14 cellular contexts compared by ENCODE assay signal in the genomic region with DNA sequence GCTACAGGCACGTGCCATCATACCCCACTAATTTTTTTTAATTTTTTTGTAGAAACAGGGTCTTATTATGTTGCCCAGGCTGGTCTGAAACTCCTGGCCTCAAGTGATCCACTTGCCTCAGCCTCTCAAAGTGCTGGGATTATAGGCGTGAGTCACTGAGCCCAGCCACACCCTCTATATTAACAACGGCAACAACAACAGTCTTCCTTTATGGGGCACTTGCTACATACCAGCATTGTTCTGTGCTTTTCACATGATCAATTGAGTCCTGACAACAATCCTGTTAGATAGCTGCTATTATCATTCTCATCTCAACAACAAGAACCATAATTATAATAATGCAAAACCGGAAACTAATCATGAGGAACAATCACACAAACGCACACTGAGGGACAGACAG. TPM values are rescaled to one million over a fixed set of nuclear protein-coding genes. Genes with fewer than 3 reads are reported as not detected.
DNase-seq lines count a peak whose midpoint lies in the region; ATAC-seq and TF ChIP-seq lines count a peak whose summit lies in the region.
"Had no signal": no experiment of that assay in that cellular context is flagged by ENCODE, and none has a peak within 500 bp of the region (broad histone marks: within the 10 kb centered on the region; RNA-seq: fewer than 3 reads in every experiment).

No MANE protein-coding gene starts in this region.

- in situ Hi-C loops in SK-MEL-5 (cut with HindIII; ENCODE audit: low pct_unique_long_range_greater_than_20kb, low sequenced_read_pairs), result no loop called here

- peak overlapping the region; percentile 72 for H3K27ac Mint-ChIP-seq in type B pancreatic cell
- H3K27ac Mint-ChIP-seq: activated naive CD8-positive, alpha-beta T cell treated with anti-CD3 and anti-CD28 coated beads for 36 hours had no signal

- ATAC-seq in foreskin keratinocyte, result peak; percentile 62
- ATAC-seq in HG03469 (IDR thresholded peaks at IDR 0.05; ENCODE audit: unreplicated experiment), result no peak
- ATAC-seq: HepG2 had no signal

- peaks cover 35 to 55% of the 10 kb centered on the region in 2 experiments for H3K36me3 ChIP-seq in HEK293 (ENCODE audit: control insufficient read depth in 2 of 2, insufficient read depth in 1 of 2, low read length in 2 of 2)

- H3K9me3 Mint-ChIP-seq in type B pancreatic cell, result no peaks in the 10 kb centered on the region
- H3K9me3 Mint-ChIP-seq: activated naive CD8-positive, alpha-beta T cell treated with anti-CD3 and anti-CD28 coated beads for 36 hours had no signal

- H3K9me3 ChIP-seq in HEK293 (ENCODE audit: control insufficient read depth, insufficient read depth, low read depth, low read length), result no peaks in the 10 kb centered on the region
- H3K9me3 ChIP-seq: stomach had no signal

- no peak overlapping the region for H3K4me3 Mint-ChIP-seq in type B pancreatic cell
- H3K4me3 Mint-ChIP-seq: activated naive CD8-positive, alpha-beta T cell treated with anti-CD3 and anti-CD28 coated beads for 36 hours had no signal

- POLR2A ChIA-PET in HEK293 (lab: Yijun Ruan, JAX), result interaction anchor here (0.6 kb wide), 2 partner anchors 20 to 66 kb away, joined by 3 to 5 read pairs; no protein-coding TSS in a partner anchor

- no peaks in the 10 kb centered on the region for H3K27me3 Mint-ChIP-seq in type B pancreatic cell
- H3K27me3 Mint-ChIP-seq: activated naive CD8-positive, alpha-beta T cell treated with anti-CD3 and anti-CD28 coated beads for 36 hours had no signal

- H3K27ac ChIP-seq in HEK293 (ENCODE audit: extremely low read depth, low read depth, low read length) (no peak overlapping the region; the same call in 1 of the 2 replicates), foreskin keratinocyte (no peak overlapping the region)
- H3K27ac ChIP-seq: parathyroid adenoma, stomach had no signal

- no peaks in the 10 kb centered on the region for H3K4me1 Mint-ChIP-seq in type B pancreatic cell (ENCODE audit: unreplicated experiment)

- H3K4me3 ChIP-seq in HEK293 (ENCODE audit: low read depth, low read length), result no peak overlapping the region
- H3K4me3 ChIP-seq: stomach had no signal

- peak; percentile 45 for DNase-seq in SK-MEL-5 (ENCODE audit: low read depth, low spot score)
- no peak for DNase-seq in foreskin keratinocyte
- DNase-seq in type B pancreatic cell (ENCODE audit: extremely low spot score, unreplicated experiment), result no peak
- no peak for DNase-seq in hypothalamus (lab: John Stamatoyannopoulos, UW)
- no peak for DNase-seq in NCI-H1105 (lab: John Stamatoyannopoulos, UW)
- DNase-seq: activated naive CD8-positive, alpha-beta T cell treated with anti-CD3 and anti-CD28 coated beads for 36 hours; cortex of kidney; head of caudate nucleus; stimulated activated CD4-positive, alpha-beta T cell treated with anti-CD3 and anti-CD28 coated beads, Interleukin-2, amount 100 ng/mL, for 48 hours; stomach had no signal

- peaks cover 5% of the 10 kb centered on the region for H3K36me3 Mint-ChIP-seq in type B pancreatic cell

- no peak for TF ChIP-seq CTCF in HEK293 (tag by site-specific recombination; IDR thresholded peaks at IDR 0.05)
- TF ChIP-seq CTCF in foreskin keratinocyte (conservative IDR thresholded peaks at IDR 0.05), result no peak
- no peak for TF ChIP-seq CTCF in type B pancreatic cell (conservative IDR thresholded peaks at IDR 0.05)

- CTCF ChIA-PET in HEK293 (lab: Yijun Ruan, JAX), result interaction anchor here (0.5 to 6.8 kb wide), 7 partner anchors 8 to 195 kb away, joined by 3 to 183 read pairs (median 6); a partner anchor contains a TSS

- H3K27me3 ChIP-seq in foreskin keratinocyte, result no peaks in the 10 kb centered on the region
- H3K27me3 ChIP-seq: stomach had no signal

- 0 out of 2 replicates have a peak, but pooled peaks cover 7% of the 10 kb centered on the region for H3K4me1 ChIP-seq in HEK293 (ENCODE audit: control insufficient read depth, insufficient read depth, low read length)
- no peaks in the 10 kb centered on the region for H3K4me1 ChIP-seq in foreskin keratinocyte
- H3K4me1 ChIP-seq: parathyroid adenoma had no signal

TF ChIP-seq in HEK293, 187 proteins besides CTCF, POLR2A, EP300 and RAD21 (continues in another document):
- TF ChIP-seq ZNF776 (tag by site-specific recombination; IDR thresholded peaks at IDR 0.05; ENCODE audit: borderline replicate concordance), result no peak
- no peak for TF ChIP-seq ZNF658 (tag by site-specific recombination; IDR thresholded peaks at IDR 0.05)
- TF ChIP-seq SCRT2 (tag by site-specific recombination; IDR thresholded peaks at IDR 0.05), result no peak
- TF ChIP-seq, protein P1, sequence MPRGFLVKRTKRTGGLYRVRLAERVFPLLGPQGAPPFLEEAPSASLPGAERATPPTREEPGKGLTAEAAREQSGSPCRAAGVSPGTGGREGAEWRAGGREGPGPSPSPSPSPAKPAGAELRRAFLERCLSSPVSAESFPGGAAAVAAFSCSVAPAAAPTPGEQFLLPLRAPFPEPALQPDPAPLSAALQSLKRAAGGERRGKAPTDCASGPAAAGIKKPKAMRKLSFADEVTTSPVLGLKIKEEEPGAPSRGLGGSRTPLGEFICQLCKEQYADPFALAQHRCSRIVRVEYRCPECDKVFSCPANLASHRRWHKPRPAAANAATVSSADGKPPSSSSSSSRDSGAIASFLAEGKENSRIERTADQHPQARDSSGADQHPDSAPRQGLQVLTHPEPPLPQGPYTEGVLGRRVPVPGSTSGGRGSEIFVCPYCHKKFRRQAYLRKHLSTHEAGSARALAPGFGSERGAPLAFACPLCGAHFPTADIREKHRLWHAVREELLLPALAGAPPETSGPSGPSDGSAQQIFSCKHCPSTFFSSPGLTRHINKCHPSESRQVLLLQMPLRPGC (tag by site-specific recombination; IDR thresholded peaks at IDR 0.05), result 0 out of 2 replicates have a peak, but pooled peaks have one; percentile 54
- TF ChIP-seq ZNF621 (tag by site-specific recombination; IDR thresholded peaks at IDR 0.05), result no peak
- TF ChIP-seq ZNF274 (IDR thresholded peaks at IDR 0.05; ENCODE audit: low read length), result no peak
- no peak for TF ChIP-seq ZNF274 (tag by site-specific recombination; IDR thresholded peaks at IDR 0.05; ENCODE audit: borderline replicate concordance)
- no peak for TF ChIP-seq ZNF24 (tag by site-specific recombination; IDR thresholded peaks at IDR 0.05)
- TF ChIP-seq ZNF184 (tag by site-specific recombination; IDR thresholded peaks at IDR 0.05), result 0 out of 2 replicates have a peak, but pooled peaks have one; percentile 47
- TF ChIP-seq, protein P2, sequence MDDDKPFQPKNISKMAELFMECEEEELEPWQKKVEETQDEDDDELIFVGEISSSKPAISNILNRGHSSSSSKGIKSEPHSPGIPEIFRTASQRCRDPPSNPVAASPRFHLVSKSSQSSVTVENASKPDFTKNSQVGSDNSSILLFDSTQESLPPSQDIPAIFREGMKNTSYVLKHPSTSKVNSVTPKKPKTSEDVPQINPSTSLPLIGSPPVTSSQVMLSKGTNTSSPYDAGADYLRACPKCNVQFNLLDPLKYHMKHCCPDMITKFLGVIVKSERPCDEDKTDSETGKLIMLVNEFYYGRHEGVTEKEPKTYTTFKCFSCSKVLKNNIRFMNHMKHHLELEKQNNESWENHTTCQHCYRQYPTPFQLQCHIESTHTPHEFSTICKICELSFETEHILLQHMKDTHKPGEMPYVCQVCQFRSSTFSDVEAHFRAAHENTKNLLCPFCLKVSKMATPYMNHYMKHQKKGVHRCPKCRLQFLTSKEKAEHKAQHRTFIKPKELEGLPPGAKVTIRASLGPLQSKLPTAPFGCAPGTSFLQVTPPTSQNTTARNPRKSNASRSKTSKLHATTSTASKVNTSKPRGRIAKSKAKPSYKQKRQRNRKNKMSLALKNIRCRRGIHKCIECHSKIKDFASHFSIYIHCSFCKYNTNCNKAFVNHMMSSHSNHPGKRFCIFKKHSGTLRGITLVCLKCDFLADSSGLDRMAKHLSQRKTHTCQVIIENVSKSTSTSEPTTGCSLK (tag by site-specific recombination; IDR thresholded peaks at IDR 0.05), result no peak
- no peak for TF ChIP-seq TRIM28 (IDR thresholded peaks at IDR 0.05; ENCODE audit: borderline replicate concordance, low read length)

RNA-seq across cellular contexts. Expression of a gene that starts 12.6 kb away (rescaled TPM):
- total RNA-seq in SK-MEL-5 (2014; rRNA removed; shearing (Covaris generic)), result not detected in 2 replicates
- polyA plus RNA-seq in SK-MEL-5 (2015; cell fraction: cytosol; rRNA removed), result not detected in 2 replicates
- not detected in 2 replicates for polyA plus RNA-seq in SK-MEL-5 (2015; cell fraction: nucleus; rRNA removed)
- total RNA-seq in foreskin keratinocyte (not detected in 2 replicates), type B pancreatic cell (ENCODE audit: low replicate concordance) (not detected in 2 replicates)
- polyA plus RNA-seq in foreskin keratinocyte, result not detected in 2 replicates
- total RNA-seq: activated naive CD8-positive, alpha-beta T cell treated with anti-CD3 and anti-CD28 coated beads for 36 hours; HepG2; stomach had no signal
- polyA plus RNA-seq: HepG2, stomach had no signal

RNA-seq across cellular contexts. Expression of a gene that starts 19.0 kb away (rescaled TPM):
- total RNA-seq in SK-MEL-5 (2014; rRNA removed; shearing (Covaris generic)), result 0.72 and 0.74 TPM in 2 replicates
- 1.7 and 2.1 TPM in 2 replicates for polyA plus RNA-seq in SK-MEL-5 (2015; cell fraction: cytosol; rRNA removed)
- polyA plus RNA-seq in SK-MEL-5 (2015; cell fraction: nucleus; rRNA removed), result 16.1 and 18.6 TPM in 2 replicates
- total RNA-seq in foreskin keratinocyte, result 6.2 and 7.9 TPM in 2 replicates
- polyA plus RNA-seq in foreskin keratinocyte, result 5.2 TPM in 2 replicates
- 1.8 and 9.5 TPM in 2 replicates for total RNA-seq in type B pancreatic cell (ENCODE audit: low replicate concordance)

RNA-seq across cellular contexts. Expression of a gene that starts 21.6 kb away (rescaled TPM):
- 4,194 and 4,277 TPM in 2 replicates for total RNA-seq in SK-MEL-5 (2014; rRNA removed; shearing (Covaris generic))
- polyA plus RNA-seq in SK-MEL-5 (2015; cell fraction: cytosol; rRNA removed), result 2,792 and 3,357 TPM in 2 replicates
- 592 and 621 TPM in 2 replicates for polyA plus RNA-seq in SK-MEL-5 (2015; cell fraction: nucleus; rRNA removed)
- 2,499 and 2,540 TPM in 2 replicates for total RNA-seq in foreskin keratinocyte
- 3,348 and 3,422 TPM in 2 replicates for polyA plus RNA-seq in foreskin keratinocyte
- total RNA-seq in type B pancreatic cell (ENCODE audit: low replicate concordance), result 1,605 and 1,703 TPM in 2 replicates

RNA-seq across cellular contexts. Expression of a gene that starts 27.1 kb away (rescaled TPM):
- total RNA-seq in SK-MEL-5 (2014; rRNA removed; shearing (Covaris generic)), result 0.43 and 0.48 TPM in 2 replicates
- 0.10 and 0.42 TPM in 2 replicates for polyA plus RNA-seq in SK-MEL-5 (2015; cell fraction: cytosol; rRNA removed)
- polyA plus RNA-seq in SK-MEL-5 (2015; cell fraction: nucleus; rRNA removed), result 10.0 and 13.7 TPM in 2 replicates
- total RNA-seq in foreskin keratinocyte (0.27 and 0.28 TPM in 2 replicates), type B pancreatic cell (ENCODE audit: low replicate concordance) (1.7 and 5.0 TPM in 2 replicates)
- polyA plus RNA-seq in foreskin keratinocyte, result 0.14 and 0.17 TPM in 2 replicates
- total RNA-seq: HepG2 had no signal
- polyA plus RNA-seq: HepG2 had no signal

RNA-seq across cellular contexts. Expression of a gene that starts 47.2 kb away (rescaled TPM):
- total RNA-seq in SK-MEL-5 (2014; rRNA removed; shearing (Covaris generic)), result not detected in 2 replicates
- polyA plus RNA-seq in SK-MEL-5 (2015; cell fraction: cytosol; rRNA removed), result not detected in 2 replicates
- not detected in 2 replicates for polyA plus RNA-seq in SK-MEL-5 (2015; cell fraction: nucleus; rRNA removed)
- total RNA-seq in foreskin keratinocyte (not detected in 2 replicates), type B pancreatic cell (ENCODE audit: low replicate concordance) (1.5 TPM in 1 of 2 replicates, not detected in the other)
- polyA plus RNA-seq in foreskin keratinocyte, result not detected in 2 replicates
- total RNA-seq: HepG2 had no signal
- polyA plus RNA-seq: HepG2 had no signal
